8 cellular contexts compared by ENCODE assay signal in the genomic region with DNA sequence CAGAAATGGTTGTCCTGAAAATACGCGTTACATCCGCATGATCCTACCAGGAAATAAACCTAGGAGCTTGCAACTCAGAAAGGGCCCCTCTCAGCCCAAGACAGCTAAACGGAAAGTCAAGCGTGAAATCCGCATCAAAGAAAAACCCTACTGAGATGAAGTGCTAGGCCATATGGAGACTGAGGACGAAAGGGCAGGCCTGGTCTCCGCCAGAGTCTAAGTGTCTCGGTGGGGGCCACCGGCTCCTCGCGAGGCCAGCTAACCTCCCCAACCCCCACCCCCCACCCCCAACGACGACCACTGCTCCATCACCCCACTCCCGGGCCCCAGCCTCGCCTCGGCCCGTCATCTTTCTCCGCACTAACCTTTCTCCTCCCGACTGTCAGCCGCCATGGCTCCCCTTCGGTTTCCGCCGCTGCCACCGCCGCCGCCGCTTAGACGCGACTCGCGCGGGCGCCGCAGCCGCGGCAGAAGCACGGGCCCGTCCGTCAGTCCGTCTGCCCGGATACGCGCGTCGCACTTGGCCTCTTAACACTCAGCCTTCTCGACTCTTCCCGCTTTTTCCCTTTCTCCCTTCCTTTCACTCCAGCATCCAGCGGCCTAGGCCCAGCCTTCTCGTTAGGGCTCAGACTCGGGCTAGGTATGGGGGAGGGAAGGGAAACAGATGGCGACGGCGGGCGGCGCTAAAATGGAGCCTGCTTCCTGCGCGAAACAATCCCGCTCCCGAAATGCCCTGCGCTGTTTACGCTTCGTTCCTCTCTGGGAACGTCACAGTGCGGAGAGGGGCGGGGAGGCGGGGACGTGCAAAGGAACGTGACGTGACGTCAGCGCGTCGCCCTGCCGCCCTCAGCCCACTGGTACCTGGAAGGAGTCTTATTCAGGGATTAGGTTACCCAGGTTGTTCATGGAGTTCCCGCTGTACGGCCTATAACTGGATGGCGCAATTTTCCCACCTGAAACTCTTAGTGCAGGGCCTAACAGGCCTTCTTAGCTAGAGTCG. TPM values are rescaled to one million over a fixed set of nuclear protein-coding genes. Genes with fewer than 3 reads are reported as not detected.
A peak's percentile ranks its signal among the peaks of the same experiment; 100 is the strongest.
DNase-seq lines count a peak whose midpoint lies in the region; ATAC-seq and TF ChIP-seq lines count a peak whose summit lies in the region.

A gene (minus strand): TSS at position 730 of the 1,000 bp plus-strand sequence. CDS start 337 bp downstream, at position 393.

- ATAC-seq in GM19023 (IDR thresholded peaks at IDR 0.05; ENCODE audit: unreplicated experiment) (peak; percentile 96), HG03280 (IDR thresholded peaks at IDR 0.05; ENCODE audit: unreplicated experiment) (peak; percentile 96)

- H3K36me3 ChIP-seq in spleen: peaks cover 0 to 5% (median 0%) of the 10 kb centered on the region in 6 donors

- no peaks in the 10 kb centered on the region for H3K9me3 ChIP-seq in spleen

- H3K4me3 ChIP-seq in AG09309 (ENCODE audit: control insufficient read depth, low read depth, low read length) (peak within 1 kb of the TSS; percentile 83), spleen (peak within 1 kb of the TSS; percentile 54 to 82 (median 65))

- TF ChIP-seq CTCF in AG09309 (IDR thresholded peaks at IDR 0.05; ENCODE audit: control insufficient read depth, insufficient read depth, low read depth, low read length, missing control alignments) (no peak), spleen (IDR thresholded peaks at IDR 0.05 in 8 of 11, conservative IDR thresholded peaks at IDR 0.05 in 3 of 11) (peak in 1 of 11 experiments; percentile 12)

- WGBS in spleen, 5 donors: 1% methylated on average over 66 to 79 of the region's 79 CpGs

- peak; percentile 75 for DNase-seq in AG09309 (ENCODE audit: low read depth)
- DNase-seq in NCI-H345 treated with DMSO at 0.1 percent for 48 hours (lab: John Stamatoyannopoulos, UW; ENCODE audit: unreplicated experiment): peak; percentile 84
- peak; percentile 88 to 90 (median 89) for DNase-seq in activated CD4-positive, CD25-positive, alpha-beta regulatory T cell (lab: John Stamatoyannopoulos, UW)
- peak; percentile 93 for DNase-seq in central memory CD4-positive, alpha-beta T cell
- DNase-seq in inferior parietal cortex (ENCODE audit: extremely low spot score): peak; percentile 96
- peak; percentile 98 for DNase-seq in spleen

- H3K27me3 ChIP-seq in spleen (replicated peaks in 1 of 7): no peaks in the 10 kb centered on the region

- H3K4me1 ChIP-seq in spleen: peaks cover 34 to 49% (median 42%) of the 10 kb centered on the region in 6 donors

- TF ChIP-seq POLR2A in spleen (IDR thresholded peaks at IDR 0.05): peak in 2 of 3 donors; percentile 72 to 86

- H3K27ac ChIP-seq in spleen: peak within 1 kb of the TSS; percentile 95 to 99 (median 98)

- intact Hi-C loops in spleen (cut with DNase I; ENCODE audit: low total_unique reads): no loop called here

RNA-seq across cellular contexts. Expression of the gene that starts here (rescaled TPM):
- 100 to 1,000 TPM in 4 of 7 donors, 10 to 100 TPM in 3; 76.3 to 110 (median 101) TPM for total RNA-seq in spleen
- 10 to 100 TPM; 36.3 to 47.4 (median 38.0) TPM for polyA plus RNA-seq in spleen

Comparison
In these comparisons a context has a peak if more than half of its experiments do, and no peak if none do; other contexts are left out.
1. Peak in every context shown above with its lines: DNase-seq, ATAC-seq, H3K4me3 ChIP-seq and H3K27ac ChIP-seq.